In genomic region chr19:18223860-18224524, GRCh38 we compare ENCODE assay signal across 8 cellular contexts. TPM values are rescaled to one million over a fixed set of nuclear protein-coding genes. Genes with fewer than 3 reads are reported as not detected.
DNase-seq lines count a peak whose midpoint lies in the region; FAIRE-seq and TF ChIP-seq lines count a peak whose summit lies in the region.

No MANE protein-coding gene starts in this region.

- FAIRE-seq in frontal cortex (lab: Jason Lieb, UNC) = no peak

- CTCF ChIA-PET in activated naive CD4-positive, alpha-beta T cell treated with anti-CD3 and anti-CD28 coated beads, Interleukin-2, amount 10 ng/mL, durations not matched to agents 7 days and 5 days (lab: Charles Lee) = interaction anchor here (1.4 to 1.8 kb wide), 4 partner anchors 9 to 16 kb away, joined by 3 to 11 read pairs (median 7); no protein-coding TSS in a partner anchor

- peaks cover 85% of the 10 kb centered on the region for H3K27me3 Mint-ChIP-seq in activated naive CD4-positive, alpha-beta T cell treated with anti-CD3 and anti-CD28 coated beads, Interleukin-2, amount 10 ng/mL, durations not matched to agents 7 days and 5 days
- peaks cover 48% of the 10 kb centered on the region for H3K27me3 Mint-ChIP-seq in activated T-helper 1 cell treated with anti-CD3 and anti-CD28 coated beads, Interleukin-12 subunit alpha, Interleukin-12 subunit beta, Interleukin-2, Interleukin-4 antibody, amounts not matched to agents 30 ng/mL and 10 ng/mL and 1 ng/mL, durations not matched to agents 14 hours and 24 hours and 36 hours (ENCODE audit: insufficient read depth)

- no peak overlapping the region for H3K27ac ChIP-seq in cardiac muscle cell
- no peak overlapping the region for H3K27ac ChIP-seq in rectal smooth muscle tissue (ENCODE audit: low read depth, low read length)

- H3K27me3 ChIP-seq in cardiac muscle cell (no peaks in the 10 kb centered on the region), rectal smooth muscle tissue (ENCODE audit: control insufficient read depth, insufficient read depth, low read length) (peaks cover 16% of the 10 kb centered on the region)

- H3K36me3 Mint-ChIP-seq in activated naive CD4-positive, alpha-beta T cell treated with anti-CD3 and anti-CD28 coated beads, Interleukin-2, amount 10 ng/mL, durations not matched to agents 7 days and 5 days = no peaks in the 10 kb centered on the region
- peaks cover 5% of the 10 kb centered on the region for H3K36me3 Mint-ChIP-seq in activated T-helper 1 cell treated with anti-CD3 and anti-CD28 coated beads, Interleukin-12 subunit alpha, Interleukin-12 subunit beta, Interleukin-2, Interleukin-4 antibody, amounts not matched to agents 30 ng/mL and 10 ng/mL and 1 ng/mL, durations not matched to agents 14 hours and 24 hours and 36 hours (ENCODE audit: low read depth)

- H3K27ac Mint-ChIP-seq in activated naive CD4-positive, alpha-beta T cell treated with anti-CD3 and anti-CD28 coated beads, Interleukin-2, amount 10 ng/mL, durations not matched to agents 7 days and 5 days = no peak overlapping the region
- peak overlapping the region; percentile 76 for H3K27ac Mint-ChIP-seq in activated T-helper 1 cell treated with anti-CD3 and anti-CD28 coated beads, Interleukin-12 subunit alpha, Interleukin-12 subunit beta, Interleukin-2, Interleukin-4 antibody, amounts not matched to agents 30 ng/mL and 10 ng/mL and 1 ng/mL, durations not matched to agents 14 hours and 24 hours and 36 hours

- H3K4me3 Mint-ChIP-seq in activated naive CD4-positive, alpha-beta T cell treated with anti-CD3 and anti-CD28 coated beads, Interleukin-2, amount 10 ng/mL, durations not matched to agents 7 days and 5 days = peak overlapping the region; percentile 73
- H3K4me3 Mint-ChIP-seq in activated T-helper 1 cell treated with anti-CD3 and anti-CD28 coated beads, Interleukin-12 subunit alpha, Interleukin-12 subunit beta, Interleukin-2, Interleukin-4 antibody, amounts not matched to agents 30 ng/mL and 10 ng/mL and 1 ng/mL, durations not matched to agents 14 hours and 24 hours and 36 hours = peak overlapping the region; percentile 87

- no peak for TF ChIP-seq CTCF in cardiac muscle cell (IDR thresholded peaks at IDR 0.05; ENCODE audit: low read depth, low read length)

- no peaks in the 10 kb centered on the region for H3K9me3 ChIP-seq in cardiac muscle cell (ENCODE audit: low read depth)

- no peaks in the 10 kb centered on the region for H3K9me3 Mint-ChIP-seq in activated naive CD4-positive, alpha-beta T cell treated with anti-CD3 and anti-CD28 coated beads, Interleukin-2, amount 10 ng/mL, durations not matched to agents 7 days and 5 days
- no peaks in the 10 kb centered on the region for H3K9me3 Mint-ChIP-seq in activated T-helper 1 cell treated with anti-CD3 and anti-CD28 coated beads, Interleukin-12 subunit alpha, Interleukin-12 subunit beta, Interleukin-2, Interleukin-4 antibody, amounts not matched to agents 30 ng/mL and 10 ng/mL and 1 ng/mL, durations not matched to agents 14 hours and 24 hours and 36 hours

- intact Hi-C loops in activated T-helper 1 cell treated with anti-CD3 and anti-CD28 coated beads, Interleukin-12 subunit alpha, Interleukin-12 subunit beta, Interleukin-2, Interleukin-4 antibody, amounts not matched to agents 30 ng/mL and 10 ng/mL and 1 ng/mL, durations not matched to agents 14 hours and 24 hours and 36 hours (cut with micrococcal nuclease) = loop anchor here (1.0 to 5.0 kb wide), 5 partner anchors 9 to 193 kb away; partner anchors contain the start of genes RAB3A and SSBP4

- DNase-seq in activated naive CD4-positive, alpha-beta T cell treated with anti-CD3 and anti-CD28 coated beads, Interleukin-2, amount 10 ng/mL, durations not matched to agents 7 days and 5 days = peak; percentile 40
- no peak for DNase-seq in activated naive CD4-positive, alpha-beta T cell (lab: John Stamatoyannopoulos, UW)
- DNase-seq in NCI-H2196 treated with DMSO at 0.1 percent for 48 hours (lab: John Stamatoyannopoulos, UW; ENCODE audit: unreplicated experiment) = peak; percentile 59
- peak; percentile 12 for DNase-seq in activated T-helper 1 cell treated with anti-CD3 and anti-CD28 coated beads, Interleukin-12 subunit alpha, Interleukin-12 subunit beta, Interleukin-2, Interleukin-4 antibody, amounts not matched to agents 30 ng/mL and 10 ng/mL and 1 ng/mL, durations not matched to agents 14 hours and 24 hours and 36 hours (ENCODE audit: low spot score)
- peak; percentile 54 to 70 for DNase-seq in cardiac muscle cell (ENCODE audit: low read depth in 1 of 2, low spot score in 1 of 2)
- DNase-seq in frontal cortex (ENCODE audit: low spot score in 2 of 2) = no peak
- no peak for DNase-seq in GF-D8 (lab: John Stamatoyannopoulos, UW)

- H3K4me3 ChIP-seq in cardiac muscle cell (peak overlapping the region; percentile 32), rectal smooth muscle tissue (ENCODE audit: low read length) (peak overlapping the region; percentile 64)

- H3K9ac ChIP-seq in rectal smooth muscle tissue (ENCODE audit: low read length) = no peak overlapping the region

- peaks cover 21% of the 10 kb centered on the region for H3K4me1 Mint-ChIP-seq in activated naive CD4-positive, alpha-beta T cell treated with anti-CD3 and anti-CD28 coated beads, Interleukin-2, amount 10 ng/mL, durations not matched to agents 7 days and 5 days
- H3K4me1 Mint-ChIP-seq in activated T-helper 1 cell treated with anti-CD3 and anti-CD28 coated beads, Interleukin-12 subunit alpha, Interleukin-12 subunit beta, Interleukin-2, Interleukin-4 antibody, amounts not matched to agents 30 ng/mL and 10 ng/mL and 1 ng/mL, durations not matched to agents 14 hours and 24 hours and 36 hours (ENCODE audit: low read depth) = peaks cover 9% of the 10 kb centered on the region

- no peaks in the 10 kb centered on the region for H3K36me3 ChIP-seq in cardiac muscle cell
- H3K36me3 ChIP-seq in rectal smooth muscle tissue (ENCODE audit: control insufficient read depth, insufficient read depth, low read length) = no peaks in the 10 kb centered on the region

- no peaks in the 10 kb centered on the region for H3K4me1 ChIP-seq in cardiac muscle cell (ENCODE audit: low read depth)
- peaks cover 5% of the 10 kb centered on the region for H3K4me1 ChIP-seq in rectal smooth muscle tissue (ENCODE audit: control insufficient read depth, insufficient read depth, low read length)

RNA-seq across cellular contexts. Expression of gene PDE4C, which starts 2.2 kb away (rescaled TPM):
- not detected in 2 replicates for total RNA-seq in activated T-helper 1 cell treated with anti-CD3 and anti-CD28 coated beads, Interleukin-12 subunit alpha, Interleukin-12 subunit beta, Interleukin-2, Interleukin-4 antibody, amounts not matched to agents 30 ng/mL and 10 ng/mL and 1 ng/mL, durations not matched to agents 14 hours and 24 hours and 36 hours
- total RNA-seq in cardiac muscle cell = 0.67 and 8.3 TPM in 2 replicates
- polyA plus RNA-seq in cardiac muscle cell = 1.1 TPM in 2 replicates
- total RNA-seq in frontal cortex = 1.2 TPM

RNA-seq across cellular contexts. Expression of gene RAB3A, which starts 20.1 kb away (rescaled TPM):
- 7.2 and 11.0 TPM in 2 replicates for total RNA-seq in activated T-helper 1 cell treated with anti-CD3 and anti-CD28 coated beads, Interleukin-12 subunit alpha, Interleukin-12 subunit beta, Interleukin-2, Interleukin-4 antibody, amounts not matched to agents 30 ng/mL and 10 ng/mL and 1 ng/mL, durations not matched to agents 14 hours and 24 hours and 36 hours
- total RNA-seq in cardiac muscle cell (11.3 and 13.0 TPM in 2 replicates), frontal cortex (42.0 TPM)
- polyA plus RNA-seq in cardiac muscle cell = 12.5 and 15.3 TPM in 2 replicates

RNA-seq across cellular contexts. Expression of gene MPV17L2, which starts 31.0 kb away (rescaled TPM):
- 19.2 and 23.3 TPM in 2 replicates for total RNA-seq in activated T-helper 1 cell treated with anti-CD3 and anti-CD28 coated beads, Interleukin-12 subunit alpha, Interleukin-12 subunit beta, Interleukin-2, Interleukin-4 antibody, amounts not matched to agents 30 ng/mL and 10 ng/mL and 1 ng/mL, durations not matched to agents 14 hours and 24 hours and 36 hours
- total RNA-seq in cardiac muscle cell (38.2 and 74.5 TPM in 2 replicates), frontal cortex (4.5 TPM)
- 25.5 and 51.7 TPM in 2 replicates for polyA plus RNA-seq in cardiac muscle cell

RNA-seq across cellular contexts. Expression of gene IQCN, which starts 50.3 kb away (rescaled TPM):
- total RNA-seq in activated T-helper 1 cell treated with anti-CD3 and anti-CD28 coated beads, Interleukin-12 subunit alpha, Interleukin-12 subunit beta, Interleukin-2, Interleukin-4 antibody, amounts not matched to agents 30 ng/mL and 10 ng/mL and 1 ng/mL, durations not matched to agents 14 hours and 24 hours and 36 hours = 2.8 and 3.2 TPM in 2 replicates
- total RNA-seq in cardiac muscle cell (2.3 and 3.2 TPM in 2 replicates), frontal cortex (0.41 TPM)
- 0.38 and 0.72 TPM in 2 replicates for polyA plus RNA-seq in cardiac muscle cell

RNA-seq across cellular contexts. Expression of gene IFI30, which starts 50.4 kb away (rescaled TPM):
- 45.3 and 49.9 TPM in 2 replicates for total RNA-seq in activated T-helper 1 cell treated with anti-CD3 and anti-CD28 coated beads, Interleukin-12 subunit alpha, Interleukin-12 subunit beta, Interleukin-2, Interleukin-4 antibody, amounts not matched to agents 30 ng/mL and 10 ng/mL and 1 ng/mL, durations not matched to agents 14 hours and 24 hours and 36 hours
- 0.98 and 1.4 TPM in 2 replicates for total RNA-seq in cardiac muscle cell
- 1.0 TPM in 1 of 2 replicates, not detected in the other for polyA plus RNA-seq in cardiac muscle cell
- total RNA-seq in frontal cortex = 0.41 TPM

Comparison
In these comparisons a context has a peak if more than half of its experiments do, and no peak if none do; other contexts are left out.
1. DNase-seq: peak in activated naive CD4-positive, alpha-beta T cell treated with anti-CD3 and anti-CD28 coated beads, Interleukin-2, amount 10 ng/mL, durations not matched to agents 7 days and 5 days (single experiment), NCI-H2196 treated with DMSO at 0.1 percent for 48 hours (single experiment), activated T-helper 1 cell treated with anti-CD3 and anti-CD28 coated beads, Interleukin-12 subunit alpha, Interleukin-12 subunit beta, Interleukin-2, Interleukin-4 antibody, amounts not matched to agents 30 ng/mL and 10 ng/mL and 1 ng/mL, durations not matched to agents 14 hours and 24 hours and 36 hours (single experiment) and cardiac muscle cell (2 of 2); none in activated naive CD4-positive, alpha-beta T cell (0 of 4), frontal cortex (0 of 2) and GF-D8 (single experiment).